In genomic region chr22:23892626-23893445, GRCh38 we compare ENCODE assay signal across 8 cellular contexts. TPM values are rescaled to one million over a fixed set of nuclear protein-coding genes. Genes with fewer than 3 reads are reported as not detected.
DNase-seq lines count a peak whose midpoint lies in the region; ATAC-seq and TF ChIP-seq lines count a peak whose summit lies in the region.

No MANE protein-coding gene starts in this region.

- H3K4me3 Mint-ChIP-seq in activated naive CD4-positive, alpha-beta T cell treated with anti-CD3 and anti-CD28 coated beads for 36 hours: peak overlapping the region; percentile 95

- H3K9ac ChIP-seq in iPS-18a (ENCODE audit: low read length): no peak overlapping the region

- H3K27me3 Mint-ChIP-seq in activated naive CD4-positive, alpha-beta T cell treated with anti-CD3 and anti-CD28 coated beads for 36 hours (ENCODE audit: low read depth): no peaks in the 10 kb centered on the region

- no peaks in the 10 kb centered on the region for H3K9me3 Mint-ChIP-seq in activated naive CD4-positive, alpha-beta T cell treated with anti-CD3 and anti-CD28 coated beads for 36 hours

- H3K27ac Mint-ChIP-seq in activated naive CD4-positive, alpha-beta T cell treated with anti-CD3 and anti-CD28 coated beads for 36 hours: peak overlapping the region; percentile 97

- CTCF ChIA-PET in activated naive CD4-positive, alpha-beta T cell treated with anti-CD3 and anti-CD28 coated beads for 36 hours (lab: Charles Lee): interaction anchor here (1.2 to 2.5 kb wide), 6 partner anchors 8 to 35 kb away, joined by 4 to 31 read pairs (median 6); partner anchors contain the start of gene SLC2A11

- H3K36me3 ChIP-seq in iPS-18a (ENCODE audit: control insufficient read depth, low read depth, low read length): peaks cover 19% of the 10 kb centered on the region

- H3K9me3 ChIP-seq in iPS-18a (ENCODE audit: control insufficient read depth, low read depth, low read length): no peaks in the 10 kb centered on the region

- H3K27ac ChIP-seq in VCaP (peak overlapping the region; percentile 95), iPS-18a (ENCODE audit: low read length) (no peak overlapping the region), substantia nigra (ENCODE audit: low read depth, low read length, poor library complexity, severe bottlenecking) (peak overlapping the region; percentile 97)

- no peak for TF ChIP-seq CTCF in VCaP (conservative IDR thresholded peaks at IDR 0.05)

- no peaks in the 10 kb centered on the region for H3K27me3 ChIP-seq in iPS-18a (ENCODE audit: control insufficient read depth, insufficient read depth, low read length)

- peak overlapping the region; percentile 86 for H3K4me3 ChIP-seq in iPS-18a (ENCODE audit: low read length)

- no peak for ATAC-seq in HG03139 (IDR thresholded peaks at IDR 0.05; ENCODE audit: unreplicated experiment)

- intact Hi-C loops in activated naive CD4-positive, alpha-beta T cell treated with anti-CD3 and anti-CD28 coated beads for 36 hours (cut with micrococcal nuclease): loop anchor here (5.0 to 10.0 kb wide), 2 partner anchors 36 to 532 kb away; partner anchors contain the start of genes ADORA2A and SLC2A11

- DNase-seq in activated naive CD4-positive, alpha-beta T cell treated with anti-CD3 and anti-CD28 coated beads for 36 hours: no peak
- DNase-seq in activated naive CD4-positive, alpha-beta T cell treated with anti-CD3 and anti-CD28 coated beads, Interleukin-2, amount 50 U/mL, for 16 hours: no peak
- DNase-seq in substantia nigra (lab: John Stamatoyannopoulos, UW) (no peak), middle frontal gyrus (ENCODE audit: extremely low spot score, low spot score) (no peak), HPDE6-E6E7 (ENCODE audit: extremely low spot score) (no peak)

- H3K4me1 Mint-ChIP-seq in activated naive CD4-positive, alpha-beta T cell treated with anti-CD3 and anti-CD28 coated beads for 36 hours (ENCODE audit: low read depth): peaks cover 19% of the 10 kb centered on the region

- peaks cover 20% of the 10 kb centered on the region for H3K4me1 ChIP-seq in iPS-18a (ENCODE audit: control insufficient read depth, low read depth, low read length)

- H3K36me3 Mint-ChIP-seq in activated naive CD4-positive, alpha-beta T cell treated with anti-CD3 and anti-CD28 coated beads for 36 hours (ENCODE audit: low read depth): peaks cover 27% of the 10 kb centered on the region

RNA-seq across cellular contexts. Expression of gene MIF, which starts 1.3 kb away (rescaled TPM):
- 1,000 to 10,000 TPM; 1,489 to 1,512 TPM for total RNA-seq in activated naive CD4-positive, alpha-beta T cell treated with anti-CD3 and anti-CD28 coated beads for 36 hours

RNA-seq across cellular contexts. Expression of gene SLC2A11, which starts 35.2 kb away (rescaled TPM):
- 1 to 10 TPM; 6.1 to 7.5 TPM for total RNA-seq in activated naive CD4-positive, alpha-beta T cell treated with anti-CD3 and anti-CD28 coated beads for 36 hours

RNA-seq across cellular contexts. Expression of gene DERL3, which starts 54.0 kb away (rescaled TPM):
- total RNA-seq in activated naive CD4-positive, alpha-beta T cell treated with anti-CD3 and anti-CD28 coated beads for 36 hours: 1 to 10 TPM; 7.3 to 7.5 TPM
